Comparison of ENCODE assay signal across 1 cellular context in the genomic region with DNA sequence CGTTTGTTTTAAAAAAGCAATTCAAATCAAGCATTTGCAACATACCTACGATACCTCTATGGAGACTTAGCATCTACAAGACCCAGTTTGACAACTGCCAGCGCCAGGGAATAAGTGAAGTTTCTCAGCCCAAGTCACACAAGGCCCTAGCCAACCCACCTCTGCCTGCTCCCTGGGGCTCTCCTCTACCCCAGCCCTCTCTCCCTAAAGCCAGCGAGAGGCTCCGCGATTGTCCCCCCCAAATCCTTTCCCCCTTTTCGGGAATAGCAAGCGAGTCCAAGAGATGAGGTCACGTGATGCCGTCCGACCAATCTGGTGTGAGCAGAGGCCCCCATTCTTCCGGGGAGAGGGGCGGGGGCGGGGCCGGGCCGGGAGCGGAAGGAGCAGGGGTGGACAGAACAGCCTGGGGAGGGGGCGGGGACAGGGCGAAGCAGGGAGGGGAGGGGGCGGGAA.
A peak's percentile ranks its signal among the peaks of the same experiment; 100 is the strongest.
TF ChIP-seq lines count a peak whose summit lies in the region.

No MANE protein-coding gene starts in this region.

TF ChIP-seq in K562, 482 proteins besides CTCF, POLR2A, EP300 and RAD21 (continued from another document and continues in another):
- TF ChIP-seq, protein P1, sequence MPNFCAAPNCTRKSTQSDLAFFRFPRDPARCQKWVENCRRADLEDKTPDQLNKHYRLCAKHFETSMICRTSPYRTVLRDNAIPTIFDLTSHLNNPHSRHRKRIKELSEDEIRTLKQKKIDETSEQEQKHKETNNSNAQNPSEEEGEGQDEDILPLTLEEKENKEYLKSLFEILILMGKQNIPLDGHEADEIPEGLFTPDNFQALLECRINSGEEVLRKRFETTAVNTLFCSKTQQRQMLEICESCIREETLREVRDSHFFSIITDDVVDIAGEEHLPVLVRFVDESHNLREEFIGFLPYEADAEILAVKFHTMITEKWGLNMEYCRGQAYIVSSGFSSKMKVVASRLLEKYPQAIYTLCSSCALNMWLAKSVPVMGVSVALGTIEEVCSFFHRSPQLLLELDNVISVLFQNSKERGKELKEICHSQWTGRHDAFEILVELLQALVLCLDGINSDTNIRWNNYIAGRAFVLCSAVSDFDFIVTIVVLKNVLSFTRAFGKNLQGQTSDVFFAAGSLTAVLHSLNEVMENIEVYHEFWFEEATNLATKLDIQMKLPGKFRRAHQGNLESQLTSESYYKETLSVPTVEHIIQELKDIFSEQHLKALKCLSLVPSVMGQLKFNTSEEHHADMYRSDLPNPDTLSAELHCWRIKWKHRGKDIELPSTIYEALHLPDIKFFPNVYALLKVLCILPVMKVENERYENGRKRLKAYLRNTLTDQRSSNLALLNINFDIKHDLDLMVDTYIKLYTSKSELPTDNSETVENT (CRISPR knock-in tag; IDR thresholded peaks at IDR 0.05): no peak
- TF ChIP-seq RBM22 (IDR thresholded peaks at IDR 0.05; ENCODE audit: low read depth, low read length, poor library complexity, severe bottlenecking): no peak
- no peak for TF ChIP-seq RHOXF2B (CRISPR knock-in tag; conservative IDR thresholded peaks at IDR 0.05)
- TF ChIP-seq TSC22D4 (tag; IDR thresholded peaks at IDR 0.05): no peak
- TF ChIP-seq MAZ (CRISPR knock-in tag; conservative IDR thresholded peaks at IDR 0.05 in 1 of 2, IDR thresholded peaks at IDR 0.05 in 1 of 2): peak in 1 of 2 experiments; percentile 46; a peak in 1 of 4 replicates
- TF ChIP-seq ZBTB11 (CRISPR knock-in tag; IDR thresholded peaks at IDR 0.05): peak in 1 of 3 experiments; percentile 65; a peak in 2 of 6 replicates
- no peak for TF ChIP-seq SNIP1 (IDR thresholded peaks at IDR 0.05; ENCODE audit: low read depth)
- no peak for TF ChIP-seq RB1 (IDR thresholded peaks at IDR 0.05; ENCODE audit: low read depth)
- TF ChIP-seq CBFA2T2 (conservative IDR thresholded peaks at IDR 0.05): peak; percentile 83
- peak in 1 of 2 experiments; percentile 36; a peak in 1 of 3 replicates for TF ChIP-seq CBX3 (IDR thresholded peaks at IDR 0.05; ENCODE audit: borderline replicate concordance in 1 of 2, low read length in 2 of 2)
- no peak for TF ChIP-seq DPF2 (IDR thresholded peaks at IDR 0.05)
- TF ChIP-seq C11orf30 (IDR thresholded peaks at IDR 0.05; ENCODE audit: low read depth): no peak
- peak; percentile 12 for TF ChIP-seq FOS (IDR thresholded peaks at IDR 0.05; ENCODE audit: extremely low read depth, insufficient read length)
- TF ChIP-seq ASH1L (IDR thresholded peaks at IDR 0.05; ENCODE audit: borderline replicate concordance, low read depth, partially characterized antibody): no peak
- peak; percentile 98 for TF ChIP-seq RAD51 (IDR thresholded peaks at IDR 0.05; ENCODE audit: borderline replicate concordance, low read depth)
- TF ChIP-seq, protein P2, sequence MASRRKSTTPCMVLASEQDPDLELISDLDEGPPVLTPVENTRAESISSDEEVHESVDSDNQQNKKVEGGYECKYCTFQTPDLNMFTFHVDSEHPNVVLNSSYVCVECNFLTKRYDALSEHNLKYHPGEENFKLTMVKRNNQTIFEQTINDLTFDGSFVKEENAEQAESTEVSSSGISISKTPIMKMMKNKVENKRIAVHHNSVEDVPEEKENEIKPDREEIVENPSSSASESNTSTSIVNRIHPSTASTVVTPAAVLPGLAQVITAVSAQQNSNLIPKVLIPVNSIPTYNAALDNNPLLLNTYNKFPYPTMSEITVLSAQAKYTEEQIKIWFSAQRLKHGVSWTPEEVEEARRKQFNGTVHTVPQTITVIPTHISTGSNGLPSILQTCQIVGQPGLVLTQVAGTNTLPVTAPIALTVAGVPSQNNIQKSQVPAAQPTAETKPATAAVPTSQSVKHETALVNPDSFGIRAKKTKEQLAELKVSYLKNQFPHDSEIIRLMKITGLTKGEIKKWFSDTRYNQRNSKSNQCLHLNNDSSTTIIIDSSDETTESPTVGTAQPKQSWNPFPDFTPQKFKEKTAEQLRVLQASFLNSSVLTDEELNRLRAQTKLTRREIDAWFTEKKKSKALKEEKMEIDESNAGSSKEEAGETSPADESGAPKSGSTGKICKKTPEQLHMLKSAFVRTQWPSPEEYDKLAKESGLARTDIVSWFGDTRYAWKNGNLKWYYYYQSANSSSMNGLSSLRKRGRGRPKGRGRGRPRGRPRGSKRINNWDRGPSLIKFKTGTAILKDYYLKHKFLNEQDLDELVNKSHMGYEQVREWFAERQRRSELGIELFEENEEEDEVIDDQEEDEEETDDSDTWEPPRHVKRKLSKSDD (conservative IDR thresholded peaks at IDR 0.05; ENCODE audit: low read length): no peak
- TF ChIP-seq, protein P3, sequence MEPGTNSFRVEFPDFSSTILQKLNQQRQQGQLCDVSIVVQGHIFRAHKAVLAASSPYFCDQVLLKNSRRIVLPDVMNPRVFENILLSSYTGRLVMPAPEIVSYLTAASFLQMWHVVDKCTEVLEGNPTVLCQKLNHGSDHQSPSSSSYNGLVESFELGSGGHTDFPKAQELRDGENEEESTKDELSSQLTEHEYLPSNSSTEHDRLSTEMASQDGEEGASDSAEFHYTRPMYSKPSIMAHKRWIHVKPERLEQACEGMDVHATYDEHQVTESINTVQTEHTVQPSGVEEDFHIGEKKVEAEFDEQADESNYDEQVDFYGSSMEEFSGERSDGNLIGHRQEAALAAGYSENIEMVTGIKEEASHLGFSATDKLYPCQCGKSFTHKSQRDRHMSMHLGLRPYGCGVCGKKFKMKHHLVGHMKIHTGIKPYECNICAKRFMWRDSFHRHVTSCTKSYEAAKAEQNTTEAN (CRISPR knock-in tag; IDR thresholded peaks at IDR 0.05): no peak
- no peak for TF ChIP-seq STAT6 (CRISPR knock-in tag; IDR thresholded peaks at IDR 0.05)
- TF ChIP-seq MAFF (IDR thresholded peaks at IDR 0.05; ENCODE audit: low read length): no peak
- peak; percentile 87 for TF ChIP-seq USF2 (CRISPR knock-in tag; IDR thresholded peaks at IDR 0.05)
- peak; percentile 95 for TF ChIP-seq VEZF1 (CRISPR knock-in tag; IDR thresholded peaks at IDR 0.05)
- TF ChIP-seq SMC3 (conservative IDR thresholded peaks at IDR 0.05; ENCODE audit: insufficient read depth, low read depth, low read length): no peak
- no peak for TF ChIP-seq MAFK (IDR thresholded peaks at IDR 0.05; ENCODE audit: low read length)
- no peak for TF ChIP-seq KDM5B (IDR thresholded peaks at IDR 0.05; ENCODE audit: insufficient replicate concordance, low read depth, low read length)
- no peak for TF ChIP-seq ZNF668 (CRISPR knock-in tag; IDR thresholded peaks at IDR 0.05)
- TF ChIP-seq NFIX (CRISPR knock-in tag; IDR thresholded peaks at IDR 0.05; ENCODE audit: low read depth): no peak
- TF ChIP-seq NCOA1 (IDR thresholded peaks at IDR 0.05; ENCODE audit: low read depth): no peak
- TF ChIP-seq NEUROD1 (IDR thresholded peaks at IDR 0.05; ENCODE audit: borderline replicate concordance, low read depth, low read length, partially characterized antibody): no peak
- TF ChIP-seq ZNF584 (CRISPR knock-in tag; IDR thresholded peaks at IDR 0.05; ENCODE audit: low read depth): no peak
- no peak for TF ChIP-seq FOXK1 (CRISPR knock-in tag; IDR thresholded peaks at IDR 0.05; ENCODE audit: borderline replicate concordance)
- no peak for TF ChIP-seq ZNF79 (CRISPR knock-in tag; IDR thresholded peaks at IDR 0.05; ENCODE audit: low read depth)
- no peak for TF ChIP-seq PYGO2 (tag; IDR thresholded peaks at IDR 0.05)
- TF ChIP-seq RFX7 (CRISPR knock-in tag; IDR thresholded peaks at IDR 0.05): no peak
- TF ChIP-seq, protein P4, sequence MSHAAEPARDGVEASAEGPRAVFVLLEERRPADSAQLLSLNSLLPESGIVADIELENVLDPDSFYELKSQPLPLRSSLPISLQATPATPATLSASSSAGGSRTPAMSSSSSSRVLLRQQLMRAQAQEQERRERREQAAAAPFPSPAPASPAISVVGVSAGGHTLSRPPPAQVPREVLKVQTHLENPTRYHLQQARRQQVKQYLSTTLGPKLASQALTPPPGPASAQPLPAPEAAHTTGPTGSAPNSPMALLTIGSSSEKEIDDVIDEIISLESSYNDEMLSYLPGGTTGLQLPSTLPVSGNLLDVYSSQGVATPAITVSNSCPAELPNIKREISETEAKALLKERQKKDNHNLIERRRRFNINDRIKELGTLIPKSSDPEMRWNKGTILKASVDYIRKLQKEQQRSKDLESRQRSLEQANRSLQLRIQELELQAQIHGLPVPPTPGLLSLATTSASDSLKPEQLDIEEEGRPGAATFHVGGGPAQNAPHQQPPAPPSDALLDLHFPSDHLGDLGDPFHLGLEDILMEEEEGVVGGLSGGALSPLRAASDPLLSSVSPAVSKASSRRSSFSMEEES (CRISPR knock-in tag; IDR thresholded peaks at IDR 0.05): peak; percentile 99
- no peak for TF ChIP-seq ZNF75A (CRISPR knock-in tag; IDR thresholded peaks at IDR 0.05)
- peak; percentile 47 for TF ChIP-seq BHLHE40 (IDR thresholded peaks at IDR 0.05; ENCODE audit: low read length)
- TF ChIP-seq HCFC1 (IDR thresholded peaks at IDR 0.05; ENCODE audit: low read depth, low read length): no peak
- TF ChIP-seq MCM2 (IDR thresholded peaks at IDR 0.05; ENCODE audit: low read depth): no peak
- TF ChIP-seq POLR3G (IDR thresholded peaks at IDR 0.05; ENCODE audit: extremely low read depth, insufficient read length, insufficient replicate concordance): no peak
- peak; percentile 58; the same call in 1 of the 2 replicates for TF ChIP-seq ZNF24 (IDR thresholded peaks at IDR 0.05)
- no peak for TF ChIP-seq POLR2AphosphoS2 (IDR thresholded peaks at IDR 0.05; ENCODE audit: low read length)
- TF ChIP-seq ZNF311 (CRISPR knock-in tag; IDR thresholded peaks at IDR 0.05): no peak
- TF ChIP-seq ZNF384 (IDR thresholded peaks at IDR 0.05; ENCODE audit: low read depth, low read length): no peak
- TF ChIP-seq GABPA (tag; conservative IDR thresholded peaks at IDR 0.05; ENCODE audit: low read depth): peak; percentile 86
- TF ChIP-seq USF1 (CRISPR knock-in tag; IDR thresholded peaks at IDR 0.05): peak; percentile 83
